24 cellular contexts compared by ENCODE assay signal in the genomic region with DNA sequence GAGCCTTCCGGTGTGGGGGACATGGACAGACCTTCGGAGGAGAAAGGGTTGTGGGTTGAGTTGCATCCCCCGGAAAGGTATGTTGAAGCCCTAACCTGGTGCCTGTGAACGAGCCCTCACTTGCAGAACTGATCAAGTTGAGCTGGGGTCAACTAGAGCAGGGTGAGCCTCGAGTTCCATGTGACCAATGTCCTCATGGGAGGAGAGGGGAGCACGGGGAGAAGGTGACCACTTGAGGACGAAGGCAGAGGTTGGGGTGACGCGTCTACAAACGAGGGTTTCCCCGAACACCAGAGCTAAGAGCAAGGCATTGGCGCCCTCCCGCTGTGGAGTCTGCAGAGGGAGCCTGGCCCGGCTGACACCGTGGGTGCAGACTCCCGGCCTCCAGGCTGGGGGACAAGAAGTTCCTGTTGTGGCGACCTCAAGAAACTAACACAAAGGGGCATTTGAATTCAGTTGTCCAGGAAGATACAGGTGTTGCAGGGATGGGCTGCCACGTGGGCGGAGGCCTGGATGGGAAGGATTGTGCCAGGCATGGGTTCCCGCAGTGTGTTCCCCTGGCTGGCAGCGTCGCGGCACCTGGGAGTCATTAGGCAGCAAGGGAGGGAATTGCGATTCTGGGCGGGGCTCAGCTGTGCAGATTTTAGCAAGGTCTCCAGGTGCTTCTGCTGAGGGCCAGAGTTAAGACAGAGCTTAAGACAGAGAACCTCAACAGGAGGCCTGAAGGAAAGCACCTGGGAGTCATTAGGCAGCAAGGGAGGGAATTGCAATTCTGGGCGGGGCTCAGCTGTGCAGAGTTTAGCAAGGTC. TPM values are rescaled to one million over a fixed set of nuclear protein-coding genes. Genes with fewer than 3 reads are reported as not detected.
"Had no signal": no experiment of that assay in that cellular context is flagged by ENCODE, and none has a peak within 500 bp of the region (broad histone marks: within the 10 kb centered on the region; RNA-seq: fewer than 3 reads in every experiment).

No MANE protein-coding gene starts in this region.

- H3K4me1 Mint-ChIP-seq: activated B cell treated with CpG ODN at 0.5 μM for 24 hours; activated CD4-positive, alpha-beta T cell treated with anti-CD3 and anti-CD28 coated beads, Interleukin-2, amount 10 ng/mL, durations not matched to agents 24 days and 14 days had no signal

- H3K9me3 ChIP-seq: esophagus muscularis mucosa, left lung, right atrium auricular region had no signal

- FAIRE-seq: endometrium, keratinocyte had no signal

- ATAC-seq: activated CD8-positive, alpha-beta T cell treated with anti-CD3 and anti-CD28 coated beads, Interleukin-2, amount 10 ng/mL, durations not matched to agents 7 days and 5 days; activated naive CD4-positive, alpha-beta T cell treated with anti-CD3 and anti-CD28 coated beads, Interleukin-2, amount 50 U/mL, for 72 hours; activated T-cell treated with anti-CD3 and anti-CD28 coated beads, Interleukin-2, amount 50 U/mL, for 72 hours; left lung; naive thymus-derived CD8-positive, alpha-beta T cell had no signal

- H3K4me1 ChIP-seq: left lung, right atrium auricular region had no signal

- H3K4me3 Mint-ChIP-seq: activated B cell treated with CpG ODN at 0.5 μM for 24 hours; activated CD4-positive, alpha-beta T cell treated with anti-CD3 and anti-CD28 coated beads, Interleukin-2, amount 10 ng/mL, durations not matched to agents 24 days and 14 days; activated CD8-positive, alpha-beta T cell treated with anti-CD3 and anti-CD28 coated beads, Interleukin-2, amount 10 ng/mL, durations not matched to agents 7 days and 5 days; activated T-cell treated with anti-CD3 and anti-CD28 coated beads, Interleukin-2, amount 50 U/mL, for 72 hours; naive thymus-derived CD8-positive, alpha-beta T cell had no signal

- H3K4me3 ChIP-seq: esophagus muscularis mucosa, left lung, right atrium auricular region, smooth muscle cell had no signal

- H3K27ac ChIP-seq: esophagus muscularis mucosa, left lung, right atrium auricular region had no signal

- H3K36me3 Mint-ChIP-seq: activated naive CD4-positive, alpha-beta T cell treated with anti-CD3 and anti-CD28 coated beads, Interleukin-2, amount 50 U/mL, for 72 hours had no signal

- H3K4me2 ChIP-seq: smooth muscle cell had no signal

- DNase-seq: activated B cell treated with CpG ODN at 0.5 μM for 24 hours; activated CD4-positive, alpha-beta T cell treated with anti-CD3 and anti-CD28 coated beads, Interleukin-2, amount 10 ng/mL, durations not matched to agents 24 days and 14 days; activated CD8-positive, alpha-beta memory T cell treated with anti-CD3 and anti-CD28 coated beads, Interleukin-2, amount 50 U/mL, for 4 hours; activated CD8-positive, alpha-beta T cell treated with anti-CD3 and anti-CD28 coated beads, Interleukin-2, amount 10 ng/mL, durations not matched to agents 7 days and 5 days; activated gamma-delta T cell; activated T-cell treated with anti-CD3 and anti-CD28 coated beads, Interleukin-2, amount 50 U/mL, for 72 hours; hippocampal formation; mammary epithelial cell; naive thymus-derived CD8-positive, alpha-beta T cell; stimulated activated CD4-positive, alpha-beta T cell treated with anti-CD3 and anti-CD28 coated beads, Interleukin-4, amount 100 ng/mL, for 4 hours; stimulated activated CD8-positive, alpha-beta memory T cell treated with anti-CD3 and anti-CD28 coated beads, Interleukin-4, amount 100 ng/mL, for 48 hours; stimulated activated naive CD4-positive, alpha-beta T cell treated with Interleukin-2 at 50 U/mL for 16 hours; trophoblast cell had no signal

- H3K27me3 ChIP-seq: esophagus muscularis mucosa, left lung, right atrium auricular region had no signal

- H3K9me3 Mint-ChIP-seq: activated B cell treated with CpG ODN at 0.5 μM for 24 hours; activated CD4-positive, alpha-beta T cell treated with anti-CD3 and anti-CD28 coated beads, Interleukin-2, amount 10 ng/mL, durations not matched to agents 24 days and 14 days; activated naive CD4-positive, alpha-beta T cell treated with anti-CD3 and anti-CD28 coated beads, Interleukin-2, amount 50 U/mL, for 72 hours; activated T-cell treated with anti-CD3 and anti-CD28 coated beads, Interleukin-2, amount 50 U/mL, for 72 hours; naive thymus-derived CD8-positive, alpha-beta T cell had no signal

- H3K36me3 ChIP-seq: esophagus muscularis mucosa, left lung, right atrium auricular region had no signal

- H3K27ac Mint-ChIP-seq: activated B cell treated with CpG ODN at 0.5 μM for 24 hours; activated CD4-positive, alpha-beta T cell treated with anti-CD3 and anti-CD28 coated beads, Interleukin-2, amount 10 ng/mL, durations not matched to agents 24 days and 14 days; activated CD8-positive, alpha-beta T cell treated with anti-CD3 and anti-CD28 coated beads, Interleukin-2, amount 10 ng/mL, durations not matched to agents 7 days and 5 days; activated naive CD4-positive, alpha-beta T cell treated with anti-CD3 and anti-CD28 coated beads, Interleukin-2, amount 50 U/mL, for 72 hours; activated T-cell treated with anti-CD3 and anti-CD28 coated beads, Interleukin-2, amount 50 U/mL, for 72 hours; naive thymus-derived CD8-positive, alpha-beta T cell had no signal

RNA-seq across cellular contexts. Expression of a gene that starts 20.4 kb away (rescaled TPM):
- total RNA-seq: activated B cell treated with CpG ODN at 0.5 μM for 24 hours; activated CD4-positive, alpha-beta T cell treated with anti-CD3 and anti-CD28 coated beads, Interleukin-2, amount 10 ng/mL, durations not matched to agents 24 days and 14 days; activated CD8-positive, alpha-beta T cell treated with anti-CD3 and anti-CD28 coated beads, Interleukin-2, amount 10 ng/mL, durations not matched to agents 7 days and 5 days; activated naive CD4-positive, alpha-beta T cell treated with anti-CD3 and anti-CD28 coated beads, Interleukin-2, amount 50 U/mL, for 72 hours; activated T-cell treated with anti-CD3 and anti-CD28 coated beads, Interleukin-2, amount 50 U/mL, for 72 hours; cardiac septum; esophagus muscularis mucosa; fibroblast of villous mesenchyme; glomerular endothelial cell; left lung; mammary epithelial cell; mononuclear cell; naive thymus-derived CD8-positive, alpha-beta T cell; right atrium auricular region; smooth muscle cell had no signal
- polyA plus RNA-seq: keratinocyte; mammary epithelial cell; naive thymus-derived CD8-positive, alpha-beta T cell; smooth muscle cell had no signal

RNA-seq across cellular contexts. Expression of a gene that starts 54.2 kb away (rescaled TPM):
- total RNA-seq: activated B cell treated with CpG ODN at 0.5 μM for 24 hours; activated CD4-positive, alpha-beta T cell treated with anti-CD3 and anti-CD28 coated beads, Interleukin-2, amount 10 ng/mL, durations not matched to agents 24 days and 14 days; activated CD8-positive, alpha-beta T cell treated with anti-CD3 and anti-CD28 coated beads, Interleukin-2, amount 10 ng/mL, durations not matched to agents 7 days and 5 days; activated naive CD4-positive, alpha-beta T cell treated with anti-CD3 and anti-CD28 coated beads, Interleukin-2, amount 50 U/mL, for 72 hours; activated T-cell treated with anti-CD3 and anti-CD28 coated beads, Interleukin-2, amount 50 U/mL, for 72 hours; cardiac septum; esophagus muscularis mucosa; fibroblast of villous mesenchyme; glomerular endothelial cell; left lung; mammary epithelial cell; mononuclear cell; naive thymus-derived CD8-positive, alpha-beta T cell; right atrium auricular region; smooth muscle cell had no signal
- polyA plus RNA-seq: keratinocyte; mammary epithelial cell; naive thymus-derived CD8-positive, alpha-beta T cell; smooth muscle cell had no signal
